Comparison of ENCODE assay signal across 5 cellular contexts in genomic region chr12:32861658-32862057, GRCh38. TPM values are rescaled to one million over a fixed set of nuclear protein-coding genes. Genes with fewer than 3 reads are reported as not detected.
"Had no signal": no experiment of that assay in that cellular context is flagged by ENCODE, and none has a peak within 500 bp of the region (broad histone marks: within the 10 kb centered on the region; RNA-seq: fewer than 3 reads in every experiment).

No MANE protein-coding gene starts in this region.

RNA-seq across cellular contexts. Expression of gene PKP2, which starts 34.9 kb away (rescaled TPM):
- total RNA-seq: activated CD4-positive, alpha-beta memory T cell treated with anti-CD3 and anti-CD28 coated beads, Interleukin-2, amount 10 ng/mL, durations not matched to agents 7 days and 5 days; activated CD4-positive, alpha-beta T cell treated with anti-CD3 and anti-CD28 coated beads, Interleukin-2, amount 10 ng/mL, durations not matched to agents 7 days and 5 days; activated CD8-positive, alpha-beta memory T cell treated with anti-CD3 and anti-CD28 coated beads, Interleukin-2, amount 10 ng/mL, durations not matched to agents 7 days and 5 days; activated CD8-positive, alpha-beta T cell treated with anti-CD3 and anti-CD28 coated beads, Interleukin-2, amount 10 ng/mL, durations not matched to agents 7 days and 5 days; activated T-helper 2 cell treated with anti-CD3 and anti-CD28 coated beads, Interferon-gamma antibody, Interleukin-2, Interleukin-4, amounts not matched to agents 10 μg/mL and 5 μg/mL and 100 μg/mL, durations not matched to agents 14 hours and 24 hours and 36 hours had no signal
